ENCODE assay signal across 30 cellular contexts in genomic region chr1:207302618-207303408, GRCh38. TPM values are rescaled to one million over a fixed set of nuclear protein-coding genes. Genes with fewer than 3 reads are reported as not detected.
A peak's percentile ranks its signal among the peaks of the same experiment; 100 is the strongest.
DNase-seq lines count a peak whose midpoint lies in the region; ATAC-seq, FAIRE-seq and TF ChIP-seq lines count a peak whose summit lies in the region.
"Had no signal": no experiment of that assay in that cellular context is flagged by ENCODE, and none has a peak within 500 bp of the region (broad histone marks: within the 10 kb centered on the region; RNA-seq: fewer than 3 reads in every experiment).

No MANE protein-coding gene starts in this region.

- H3K27me3 ChIP-seq in K562 (ENCODE audit: control insufficient read depth in 2 of 2, insufficient read depth in 2 of 2, low read length in 2 of 2) = no peaks in the 10 kb centered on the region
- H3K27me3 ChIP-seq: BLaER1 treated with 17β-estradiol and CSF1 and Interleukin-3, amounts not matched to agents 10 nM and 100 nM; cardiac muscle cell; SJSA1; suprapubic skin had no signal

- H3K4me3 Mint-ChIP-seq in HFFc6 = no peak overlapping the region
- H3K4me3 Mint-ChIP-seq: dendritic cell treated with granulocyte-macrophage colony-stimulating factor and Interleukin-4, amounts not matched to agents 40 ng/mL and 50 ng/mL, for 4 days; stimulated activated memory B cell treated with anti-CD40 and anti-IgM and Interleukin-4, amounts not matched to agents 10 μg/mL and 1 μg/mL and 100 μg/mL, for 72 hours had no signal

- no peak for ATAC-seq in K562
- no peak for ATAC-seq in HG03378 (IDR thresholded peaks at IDR 0.05; ENCODE audit: unreplicated experiment)
- ATAC-seq: activated naive CD4-positive, alpha-beta T cell treated with anti-CD3 and anti-CD28 coated beads, Interleukin-2, amount 50 U/mL, for 72 hours; left colon; sciatic nerve; stimulated activated memory B cell treated with anti-CD40 and anti-IgM and Interleukin-4, amounts not matched to agents 10 μg/mL and 1 μg/mL and 100 μg/mL, for 72 hours had no signal

- intact Hi-C loops in K562 (cut with micrococcal nuclease) = no loop called here

- no peaks in the 10 kb centered on the region; the same call in 1 of the 2 replicates for H3K27me3 Mint-ChIP-seq in HFFc6 (ENCODE audit: insufficient read depth)
- H3K27me3 Mint-ChIP-seq: dendritic cell treated with granulocyte-macrophage colony-stimulating factor and Interleukin-4, amounts not matched to agents 40 ng/mL and 50 ng/mL, for 4 days; stimulated activated memory B cell treated with anti-CD40 and anti-IgM and Interleukin-4, amounts not matched to agents 10 μg/mL and 1 μg/mL and 100 μg/mL, for 72 hours had no signal

- 0 out of 2 replicates have a peak overlapping the region, but pooled peaks have one; percentile 28 for H2AFZ ChIP-seq in K562 (ENCODE audit: low read depth, low read length)

- no peaks in the 10 kb centered on the region for H3K4me1 Mint-ChIP-seq in HFFc6 (ENCODE audit: low read depth)

- H3K27ac ChIP-seq in K562 (ENCODE audit: extremely low read depth, low read depth, low read length) = no peak overlapping the region
- H3K27ac ChIP-seq: BLaER1 treated with 17β-estradiol and CSF1 and Interleukin-3, amounts not matched to agents 10 nM and 100 nM; cardiac muscle cell; SJSA1; suprapubic skin had no signal

- H3K27ac Mint-ChIP-seq in HFFc6 = no peak overlapping the region
- H3K27ac Mint-ChIP-seq: dendritic cell treated with granulocyte-macrophage colony-stimulating factor and Interleukin-4, amounts not matched to agents 40 ng/mL and 50 ng/mL, for 4 days; stimulated activated memory B cell treated with anti-CD40 and anti-IgM and Interleukin-4, amounts not matched to agents 10 μg/mL and 1 μg/mL and 100 μg/mL, for 72 hours had no signal

- no peaks in the 10 kb centered on the region for H4K20me1 ChIP-seq in K562 (replicated peaks; ENCODE audit: control insufficient read depth, insufficient read depth, low read length)
- H4K20me1 ChIP-seq: BLaER1 treated with 17β-estradiol and CSF1 and Interleukin-3, amounts not matched to agents 10 nM and 100 nM had no signal

- no peak overlapping the region for H3K4me2 ChIP-seq in K562 (ENCODE audit: insufficient read depth, low read length)

- no peaks in the 10 kb centered on the region for H3K79me2 ChIP-seq in K562 (ENCODE audit: control insufficient read depth, insufficient read depth, low read length)

- in situ Hi-C loops in Caki2 (cut with HindIII; ENCODE audit: low pct_unique_long_range_greater_than_20kb, low sequenced_read_pairs) = no loop called here
- in situ Hi-C loops in KBM-7 (cut with MboI; ENCODE audit: low pct_unique_long_range_greater_than_20kb, low sequenced_read_pairs) = no loop called here
- in situ Hi-C loops in K562 (cut with MboI) = no loop called here

- CTCF ChIA-PET in K562 (lab: Yijun Ruan, JAX; ENCODE audit: low intra/inter-chr PET ratio) = no interaction called here

- H3K4me1 ChIP-seq in K562 (replicated peaks in 1 of 2; ENCODE audit: control insufficient read depth in 2 of 2, insufficient read depth in 2 of 2, low read length in 2 of 2) = peaks cover 5 to 22% of the 10 kb centered on the region in 2 experiments; a peak in 4 of 5 replicates

- WGBS in K562 (ENCODE audit: insufficient coverage, low coverage, missing lambda C conversion rate) = 8% methylated on average over 1 of the region's 1 CpG

- no peaks in the 10 kb centered on the region for H3K36me3 Mint-ChIP-seq in HFFc6 (ENCODE audit: low read depth)

- FAIRE-seq in K562 (lab: Jason Lieb, UNC) = no peak
- FAIRE-seq: endometrium had no signal

- no peaks in the 10 kb centered on the region for H3K9me1 ChIP-seq in K562 (ENCODE audit: control insufficient read depth, insufficient read depth, low read length)

- no peaks in the 10 kb centered on the region for H3K9me3 ChIP-seq in K562 (replicated peaks; ENCODE audit: control insufficient read depth, insufficient read depth, low read depth, low read length)
- H3K9me3 ChIP-seq: SJSA1, suprapubic skin had no signal

- TF ChIP-seq RAD21 in K562 (CRISPR knock-in tag; conservative IDR thresholded peaks at IDR 0.05 in 1 of 2, IDR thresholded peaks at IDR 0.05 in 1 of 2) = peak in 1 of 2 experiments; percentile 27; a peak in 1 of 4 replicates

- DNase-seq in Caki2 (ENCODE audit: low read depth) (peak; percentile 14), KBM-7 (peak; percentile 32), K562 (ENCODE audit: extremely low read depth in 1 of 4, low spot score in 3 of 4) (peak in 2 of 4 experiments; percentile 27 to 30), fibroblast of the aortic adventitia (ENCODE audit: low read depth) (peak; percentile 11), nucleus accumbens (lab: John Stamatoyannopoulos, UW) (no peak), HFFc6 (no peak)
- no peak for DNase-seq in activated naive CD4-positive, alpha-beta T cell treated with Interleukin-2 at 50 U/mL for 16 hours
- DNase-seq: activated CD4-positive, alpha-beta T cell treated with anti-CD3 and anti-CD28 coated beads, Interleukin-2, amount 50 U/mL, for 48 hours; activated CD8-positive, alpha-beta memory T cell treated with anti-CD3 and anti-CD28 coated beads, Interleukin-2, amount 50 U/mL, for 48 hours; anterior cingulate cortex; GOT3; IMR-90; left colon; mesenchymal stem cell; NCI-H1105 treated with DMSO at 0.1 percent for 48 hours; NCI-H2029; NCI-H526 treated with DMSO at 0.1 percent for 48 hours; posterior cingulate gyrus; stimulated activated CD4-positive, alpha-beta T cell treated with anti-CD3 and anti-CD28 coated beads, Interleukin-12 subunit alpha, Interleukin-12 subunit beta, amount 100 ng/mL, for 4 hours; stimulated activated CD4-positive, alpha-beta T cell treated with anti-CD3 and anti-CD28 coated beads, Interleukin-4, amount 100 ng/mL, for 24 hours had no signal

- no peak overlapping the region for H3K4me3 ChIP-seq in K562
- H3K4me3 ChIP-seq in fibroblast of the aortic adventitia (ENCODE audit: low read depth, low read length) = no peak overlapping the region
- H3K4me3 ChIP-seq: BLaER1 treated with 17β-estradiol and CSF1 and Interleukin-3, amounts not matched to agents 10 nM and 100 nM; cardiac muscle cell; SJSA1; suprapubic skin had no signal

- no TSS peak for BruUV-seq in K562 (replicated peaks; lab: Mats Ljungman, UMichigan)

- TF ChIP-seq POLR2A in K562 (conservative IDR thresholded peaks at IDR 0.05) = no peak

- TF ChIP-seq CTCF in K562 (IDR thresholded peaks at IDR 0.05 in 2 of 3, conservative IDR thresholded peaks at IDR 0.05 in 1 of 3; ENCODE audit: insufficient read depth in 2 of 3, low read depth in 1 of 3, low read length in 3 of 3) (no peak), fibroblast of the aortic adventitia (IDR thresholded peaks at IDR 0.05; ENCODE audit: insufficient read depth, low read length) (no peak), HFFc6 (IDR thresholded peaks at IDR 0.05) (no peak)

- no peaks in the 10 kb centered on the region for H3K36me3 ChIP-seq in K562 (ENCODE audit: control insufficient read depth, insufficient read depth, low read length)
- H3K36me3 ChIP-seq: BLaER1 treated with 17β-estradiol and CSF1 and Interleukin-3, amounts not matched to agents 10 nM and 100 nM; cardiac muscle cell; SJSA1; suprapubic skin had no signal

- POLR2A ChIA-PET in K562 (lab: Yijun Ruan, JAX) = no interaction called here

- H3K9me3 Mint-ChIP-seq in HFFc6 = no peaks in the 10 kb centered on the region

- H3K9ac ChIP-seq in K562 (ENCODE audit: insufficient read depth in 1 of 2, low read depth in 2 of 2, low read length in 2 of 2) = no peak overlapping the region
- H3K9ac ChIP-seq: BLaER1 treated with 17β-estradiol and CSF1 and Interleukin-3, amounts not matched to agents 10 nM and 100 nM had no signal

- TF ChIP-seq EP300 in K562 (IDR thresholded peaks at IDR 0.05; ENCODE audit: low read length) = no peak

TF ChIP-seq in K562, 482 proteins besides CTCF, POLR2A, EP300 and RAD21 (continues in another document):
- no peak for TF ChIP-seq KLF13 (tag; IDR thresholded peaks at IDR 0.05; ENCODE audit: borderline replicate concordance, low read depth)
- 0 out of 2 replicates have a peak, but pooled peaks have one; percentile 51 for TF ChIP-seq ZBTB2 (IDR thresholded peaks at IDR 0.05)
- no peak for TF ChIP-seq POLR2G (IDR thresholded peaks at IDR 0.05; ENCODE audit: low read depth, low read length)
- TF ChIP-seq POLR2B (IDR thresholded peaks at IDR 0.05; ENCODE audit: low read depth, partially characterized antibody) = no peak

RNA-seq across cellular contexts. Expression of gene CD55, which starts 18.7 kb away (rescaled TPM):
- total RNA-seq in Caki2 (2014; rRNA removed; shearing (Covaris generic); ENCODE audit: low replicate concordance) = 26.4 and 38.0 TPM in 2 replicates
- 122 and 219 TPM in 2 replicates for total RNA-seq in K562 (2011; cell fraction: chromatin; rRNA removed; ENCODE audit: low replicate concordance)
- total RNA-seq in K562 (2011; cell fraction: nucleolus; rRNA removed) = 126 and 131 TPM in 2 replicates
- total RNA-seq in K562 (2011; cell fraction: nucleoplasm; rRNA removed) = 167 and 170 TPM in 2 replicates
- total RNA-seq in K562 (2014; rRNA removed) (98.4 and 112 TPM in 2 replicates), K562 (2014; rRNA removed; fragmentation: Illumina TruSeq; extraction: Trizol) (96.2 and 124 TPM in 2 replicates), K562 (2015; rRNA removed; fragmentation: Illumina TruSeq; extraction: Trizol) (81.5 and 84.0 TPM in 2 replicates), K562 (2021) (96.0 and 104 TPM in 2 replicates), fibroblast of the aortic adventitia (ENCODE audit: low replicate concordance) (25.5 and 34.0 TPM in 2 replicates)
- polyA plus RNA-seq in K562 (2011; rRNA removed) (137 and 150 TPM in 2 replicates), K562 (2014; fragmentation: Illumina TruSeq; extraction: Trizol) (94.8 and 144 TPM in 2 replicates), K562 (2014; fragmentation: Nextera tagmentation; extraction: Ambion mirVana) (10 to 100 TPM; 17.7 to 29.4 TPM), K562 (2014; rRNA removed) (97.0 and 98.6 TPM in 2 replicates)
- polyA plus RNA-seq in K562 (2011; cell fraction: cytosol; rRNA removed) = 53.0 and 98.2 TPM in 2 replicates
- polyA plus RNA-seq in K562 (2011; cell fraction: nucleus; rRNA removed) = 69.4 and 92.8 TPM in 2 replicates
- polyA plus RNA-seq in K562 (2012) = 72.7 and 169 TPM in 2 replicates
- 180 and 193 TPM in 2 replicates for polyA minus RNA-seq in K562 (2011; rRNA and poly(A)+ RNA removed)
- polyA minus RNA-seq in K562 (2011; cell fraction: cytosol; rRNA and poly(A)+ RNA removed) = 46.6 and 55.4 TPM in 2 replicates
- polyA minus RNA-seq in K562 (2011; cell fraction: nucleus; rRNA and poly(A)+ RNA removed) = 97.5 and 128 TPM in 2 replicates
- 10 to 100 TPM; 13.7 to 26.1 (median 18.8) TPM for total RNA-seq in HFFc6 (2021; fragmentation: NEBNext Ultra II Directional; extraction: Animal tissue kit (Norgen Biotek cat#: 25700))

Comparison
In these comparisons a context has a peak if more than half of its experiments do, and no peak if none do; other contexts are left out.
1. DNase-seq: peak in Caki2 (single experiment), KBM-7 (single experiment) and fibroblast of the aortic adventitia (single experiment); none in nucleus accumbens (0 of 56), activated naive CD4-positive, alpha-beta T cell treated with Interleukin-2 at 50 U/mL for 16 hours (single experiment) and HFFc6 (single experiment).